9 cellular contexts compared by ENCODE assay signal in the genomic region with DNA sequence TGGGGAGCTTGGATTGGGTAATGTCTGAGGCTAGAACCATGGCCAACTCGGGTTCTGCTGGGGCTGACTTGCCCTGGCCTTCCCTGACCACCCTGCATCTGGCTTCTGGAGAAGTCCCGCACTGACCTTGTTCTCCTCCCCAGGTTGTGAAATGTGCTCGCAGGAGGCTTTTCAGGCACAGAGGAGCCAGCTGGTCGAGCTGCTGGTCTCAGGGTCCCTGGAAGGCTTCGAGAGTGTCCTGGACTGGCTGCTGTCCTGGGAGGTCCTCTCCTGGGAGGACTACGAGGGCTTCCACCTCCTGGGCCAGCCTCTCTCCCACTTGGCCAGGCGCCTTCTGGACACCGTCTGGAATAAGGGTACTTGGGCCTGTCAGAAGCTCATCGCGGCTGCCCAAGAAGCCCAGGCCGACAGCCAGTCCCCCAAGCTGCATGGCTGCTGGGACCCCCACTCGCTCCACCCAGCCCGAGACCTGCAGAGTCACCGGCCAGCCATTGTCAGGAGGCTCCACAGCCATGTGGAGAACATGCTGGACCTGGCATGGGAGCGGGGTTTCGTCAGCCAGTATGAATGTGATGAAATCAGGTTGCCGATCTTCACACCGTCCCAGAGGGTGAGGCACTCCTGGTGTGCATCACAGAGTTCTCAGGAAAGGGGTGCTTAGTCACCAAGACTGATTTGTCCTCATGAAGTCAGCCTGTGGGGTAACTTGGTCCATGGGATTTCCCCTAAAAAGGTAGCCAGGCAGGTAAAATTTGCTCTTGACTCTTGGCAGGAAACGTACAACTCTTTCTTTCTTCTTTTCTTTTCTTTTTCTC. TPM values are rescaled to one million over a fixed set of nuclear protein-coding genes. Genes with fewer than 3 reads are reported as not detected.
DNase-seq lines count a peak whose midpoint lies in the region; ATAC-seq, FAIRE-seq and TF ChIP-seq lines count a peak whose summit lies in the region.
"Had no signal": no experiment of that assay in that cellular context is flagged by ENCODE, and none has a peak within 500 bp of the region (broad histone marks: within the 10 kb centered on the region; RNA-seq: fewer than 3 reads in every experiment).

No MANE protein-coding gene starts in this region.

- DNase-seq in CD4-positive, alpha-beta T cell, result peak in 2 of 10 experiments; percentile 28 to 36
- DNase-seq in RWPE1 (ENCODE audit: low spot score), result peak; percentile 76
- DNase-seq in amniotic epithelial cell (ENCODE audit: low read depth), result peak; percentile 40
- DNase-seq in GM03348 (ENCODE audit: low spot score), result no peak
- no peak for DNase-seq in NCI-H1694 (lab: John Stamatoyannopoulos, UW)
- no peak for DNase-seq in small intestine
- DNase-seq: DMS153 had no signal

- intact Hi-C loops in CD4-positive, alpha-beta T cell (cut with DNase I, micrococcal nuclease), result loop anchor here in 1 of 2 experiments (2.0 kb wide), 1 partner anchor 15 kb away; no protein-coding TSS in a partner anchor

- H3K27me3 Mint-ChIP-seq in CD4-positive, alpha-beta T cell, result no peaks in the 10 kb centered on the region

- H3K4me3 Mint-ChIP-seq in CD4-positive, alpha-beta T cell, result peak overlapping the region; percentile 56

- H3K4me1 ChIP-seq in neutrophil (ENCODE audit: control insufficient read depth in 1 of 2, insufficient read depth in 1 of 2, low read depth in 1 of 2, low read length in 1 of 2) (peaks cover 79 to 94% of the 10 kb centered on the region in 2 experiments), small intestine (ENCODE audit: control insufficient read depth in 2 of 2, insufficient read depth in 1 of 2, low read depth in 1 of 2, low read length in 1 of 2) (peaks cover 3 to 5% of the 10 kb centered on the region in 2 donors)

- peaks cover 54% of the 10 kb centered on the region for H3K4me1 Mint-ChIP-seq in CD4-positive, alpha-beta T cell (ENCODE audit: low read depth)

- peak overlapping the region; percentile 87 for H3K27ac Mint-ChIP-seq in CD4-positive, alpha-beta T cell

- no peak overlapping the region for H3K27ac ChIP-seq in CD4-positive, alpha-beta T cell (ENCODE audit: low read depth, low read length)
- peak overlapping the region; percentile 69 for H3K27ac ChIP-seq in RWPE1
- H3K27ac ChIP-seq in neutrophil, result peak overlapping the region; percentile 90
- H3K27ac ChIP-seq in small intestine (ENCODE audit: low read depth in 1 of 2, low read length in 1 of 2), result peak overlapping the region in 1 of 2 donors; percentile 21

- H3K27me3 ChIP-seq in CD4-positive, alpha-beta T cell (ENCODE audit: control insufficient read depth, insufficient read depth, low read length), result no peaks in the 10 kb centered on the region
- H3K27me3 ChIP-seq in neutrophil (no peaks in the 10 kb centered on the region), small intestine (ENCODE audit: control insufficient read depth in 2 of 2, insufficient read depth in 2 of 2, low read length in 2 of 2) (no peaks in the 10 kb centered on the region)

- peaks cover 10% of the 10 kb centered on the region for H3K9me3 ChIP-seq in CD4-positive, alpha-beta T cell (ENCODE audit: control insufficient read depth, low read length)
- H3K9me3 ChIP-seq in neutrophil (no peaks in the 10 kb centered on the region), small intestine (ENCODE audit: control insufficient read depth, low read depth) (no peaks in the 10 kb centered on the region)

- no peak overlapping the region for H3K4me3 ChIP-seq in neutrophil (ENCODE audit: low read depth in 1 of 2, low read length in 1 of 2)
- no peak overlapping the region for H3K4me3 ChIP-seq in small intestine (ENCODE audit: low read depth in 1 of 2, low read length in 2 of 2)

- WGBS in small intestine, 3 donors, result 86% methylated on average over 19 of the region's 19 CpGs

- no peak for TF ChIP-seq CTCF in CD4-positive, alpha-beta T cell (IDR thresholded peaks at IDR 0.05)
- TF ChIP-seq CTCF in RWPE1 (conservative IDR thresholded peaks at IDR 0.05; ENCODE audit: low read depth) (no peak), neutrophil (IDR thresholded peaks at IDR 0.05) (no peak)

- ATAC-seq in CD4-positive, alpha-beta T cell (ENCODE audit: poor library complexity), result peak; percentile 22
- no peak for ATAC-seq in HG03442 (IDR thresholded peaks at IDR 0.05; ENCODE audit: unreplicated experiment)

- no peak for FAIRE-seq in small intestine (lab: Jason Lieb, UNC)

- H3K36me3 Mint-ChIP-seq in CD4-positive, alpha-beta T cell (ENCODE audit: low read depth), result peaks cover 16% of the 10 kb centered on the region

- peaks cover 7% of the 10 kb centered on the region for H3K9me3 Mint-ChIP-seq in CD4-positive, alpha-beta T cell

- H3K36me3 ChIP-seq in neutrophil, result peaks cover 15% of the 10 kb centered on the region
- no peaks in the 10 kb centered on the region for H3K36me3 ChIP-seq in small intestine (ENCODE audit: control insufficient read depth in 2 of 2, insufficient read depth in 2 of 2, low read length in 2 of 2)

- CTCF ChIA-PET in CD4-positive, alpha-beta T cell (lab: Charles Lee), result interaction anchor here (1.4 to 3.6 kb wide), 2 partner anchors 10 to 28 kb away, joined by 5 to 9 read pairs; no protein-coding TSS in a partner anchor
- CTCF ChIA-PET in RWPE1 (lab: Yijun Ruan, JAX), result no interaction called here

- POLR2A ChIA-PET in CD4-positive, alpha-beta T cell (lab: Charles Lee), result interaction anchor here (1.5 to 4.1 kb wide), 4 partner anchors 9 to 45 kb away, joined by 5 to 23 read pairs (median 13); a partner anchor contains a TSS
- POLR2A ChIA-PET in RWPE1 (lab: Yijun Ruan, JAX; ENCODE audit: low non-redundant PET), result no interaction called here

RNA-seq across cellular contexts. Expression of a gene that starts 6.1 kb away (rescaled TPM):
- 1 to 10 TPM; 4.5 to 5.3 TPM for total RNA-seq in CD4-positive, alpha-beta T cell
- under 1 TPM in 2 of 3 donors, not detected in 1; 0.54 to 0.58 TPM for polyA plus RNA-seq in small intestine

RNA-seq across cellular contexts. Expression of a gene that starts 18.4 kb away (rescaled TPM):
- 10 to 100 TPM; 26.6 TPM for total RNA-seq in CD4-positive, alpha-beta T cell
- 1 to 10 TPM in 2 of 3 donors, under 1 TPM in 1; 0.22 to 3.0 (median 1.0) TPM for polyA plus RNA-seq in small intestine

RNA-seq across cellular contexts. Expression of a gene that starts 42.3 kb away (rescaled TPM):
- 100 to 1,000 TPM; 360 to 373 TPM for total RNA-seq in CD4-positive, alpha-beta T cell
- polyA plus RNA-seq in small intestine, result 1 to 10 TPM; 6.0 to 7.8 (median 7.4) TPM

Comparison
In these comparisons a context has a peak if more than half of its experiments do, and no peak if none do; other contexts are left out.
1. DNase-seq: peak in RWPE1 (single experiment) and amniotic epithelial cell (single experiment); none in GM03348 (single experiment), NCI-H1694 (single experiment) and small intestine (single experiment).